ENCODE assay signal across 29 cellular contexts in the genomic region with DNA sequence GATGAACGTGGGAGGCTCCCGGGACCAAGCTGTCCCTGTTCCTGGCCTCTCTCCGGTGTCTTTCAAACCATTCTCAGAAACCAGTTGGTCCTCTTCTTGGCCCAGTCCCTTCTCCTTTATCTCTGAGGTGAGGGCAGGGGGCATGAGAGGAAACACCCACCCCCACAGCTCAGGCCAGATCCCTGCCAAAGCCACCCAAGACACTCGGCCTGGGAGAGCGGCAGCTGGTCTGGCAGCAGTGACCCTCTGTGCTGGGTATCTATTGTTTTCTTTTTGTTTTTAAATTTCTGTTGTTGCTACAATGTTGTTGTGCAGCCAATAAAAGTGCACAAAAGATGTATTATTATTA. TPM values are rescaled to one million over a fixed set of nuclear protein-coding genes. Genes with fewer than 3 reads are reported as not detected.
A peak's percentile ranks its signal among the peaks of the same experiment; 100 is the strongest.
DNase-seq lines count a peak whose midpoint lies in the region; ATAC-seq and TF ChIP-seq lines count a peak whose summit lies in the region.
"Had no signal": no experiment of that assay in that cellular context is flagged by ENCODE, and none has a peak within 500 bp of the region (broad histone marks: within the 10 kb centered on the region; RNA-seq: fewer than 3 reads in every experiment).

No MANE protein-coding gene starts in this region.

- no peak overlapping the region for H3K4me2 ChIP-seq in parathyroid adenoma (ENCODE audit: low read length)
- H3K4me2 ChIP-seq: A549 had no signal

- peaks cover 17% of the 10 kb centered on the region for H3K4me1 ChIP-seq in parathyroid adenoma
- H3K4me1 ChIP-seq in testis, result peaks cover 75% of the 10 kb centered on the region

- no peak for TF ChIP-seq CTCF in parathyroid adenoma (IDR thresholded peaks at IDR 0.05)
- no peak for TF ChIP-seq CTCF in testis (IDR thresholded peaks at IDR 0.05)

- no peaks in the 10 kb centered on the region for H3K9me3 Mint-ChIP-seq in activated CD8-positive, alpha-beta memory T cell treated with anti-CD3 and anti-CD28 coated beads, Interleukin-2, amount 10 ng/mL, durations not matched to agents 7 days and 5 days (ENCODE audit: low read depth)
- H3K9me3 Mint-ChIP-seq: activated naive CD8-positive, alpha-beta T cell treated with anti-CD3 and anti-CD28 coated beads, Interleukin-2, amount 10 ng/mL, durations not matched to agents 7 days and 5 days; activated T-helper 2 cell treated with anti-CD3 and anti-CD28 coated beads, Interferon-gamma antibody, Interleukin-2, Interleukin-4, amounts not matched to agents 10 μg/mL and 5 μg/mL and 100 μg/mL, durations not matched to agents 14 hours and 24 hours and 36 hours; endodermal cell; naive thymus-derived CD8-positive, alpha-beta T cell; T-cell had no signal

- CTCF ChIA-PET in activated CD8-positive, alpha-beta memory T cell treated with anti-CD3 and anti-CD28 coated beads, Interleukin-2, amount 10 ng/mL, durations not matched to agents 7 days and 5 days (lab: Charles Lee), result interaction anchor here (2.0 to 3.7 kb wide), 2 partner anchors 11 to 95 kb away, joined by 8 to 14 read pairs; no protein-coding TSS in a partner anchor

- peak overlapping the region; percentile 42 for H2AFZ ChIP-seq in parathyroid adenoma

- H3K4me3 Mint-ChIP-seq in activated CD8-positive, alpha-beta memory T cell treated with anti-CD3 and anti-CD28 coated beads, Interleukin-2, amount 10 ng/mL, durations not matched to agents 7 days and 5 days, result no peak overlapping the region
- H3K4me3 Mint-ChIP-seq: activated CD4-positive, alpha-beta T cell treated with anti-CD3 and anti-CD28 coated beads for 36 hours; activated naive CD8-positive, alpha-beta T cell treated with anti-CD3 and anti-CD28 coated beads, Interleukin-2, amount 10 ng/mL, durations not matched to agents 7 days and 5 days; B cell; endodermal cell; naive thymus-derived CD8-positive, alpha-beta T cell; T-cell had no signal

- H3K4me3 ChIP-seq in parathyroid adenoma (ENCODE audit: low read depth, low read length) (no peak overlapping the region), testis (no peak overlapping the region)
- H3K4me3 ChIP-seq: A549, colonic mucosa, ovary, transverse colon had no signal

- no peak overlapping the region for H3K27ac Mint-ChIP-seq in activated CD8-positive, alpha-beta memory T cell treated with anti-CD3 and anti-CD28 coated beads, Interleukin-2, amount 10 ng/mL, durations not matched to agents 7 days and 5 days
- H3K27ac Mint-ChIP-seq: activated CD4-positive, alpha-beta T cell treated with anti-CD3 and anti-CD28 coated beads for 36 hours; activated naive CD8-positive, alpha-beta T cell treated with anti-CD3 and anti-CD28 coated beads, Interleukin-2, amount 10 ng/mL, durations not matched to agents 7 days and 5 days; activated T-helper 2 cell treated with anti-CD3 and anti-CD28 coated beads, Interferon-gamma antibody, Interleukin-2, Interleukin-4, amounts not matched to agents 10 μg/mL and 5 μg/mL and 100 μg/mL, durations not matched to agents 14 hours and 24 hours and 36 hours; B cell; endodermal cell; naive thymus-derived CD8-positive, alpha-beta T cell; T-cell had no signal

- no peaks in the 10 kb centered on the region for H3K27me3 ChIP-seq in parathyroid adenoma (ENCODE audit: control insufficient read depth, insufficient read depth, low read length)
- no peaks in the 10 kb centered on the region for H3K27me3 ChIP-seq in testis
- H3K27me3 ChIP-seq: colonic mucosa, ovary, transverse colon had no signal

- H3K36me3 ChIP-seq in parathyroid adenoma (ENCODE audit: control insufficient read depth, insufficient read depth, low read length) (no peaks in the 10 kb centered on the region), testis (ENCODE audit: low read depth, missing control alignments) (no peaks in the 10 kb centered on the region)
- H3K36me3 ChIP-seq: colonic mucosa, ovary, transverse colon had no signal

- peaks cover 1% of the 10 kb centered on the region for H3K4me1 Mint-ChIP-seq in activated CD8-positive, alpha-beta memory T cell treated with anti-CD3 and anti-CD28 coated beads, Interleukin-2, amount 10 ng/mL, durations not matched to agents 7 days and 5 days
- H3K4me1 Mint-ChIP-seq: activated CD4-positive, alpha-beta T cell treated with anti-CD3 and anti-CD28 coated beads for 36 hours; activated naive CD8-positive, alpha-beta T cell treated with anti-CD3 and anti-CD28 coated beads, Interleukin-2, amount 10 ng/mL, durations not matched to agents 7 days and 5 days; B cell; T-cell had no signal

- no peak overlapping the region for H3K9ac ChIP-seq in parathyroid adenoma

- WGBS in testis, 2 donors, result 35 to 58% methylated on average over 5 of the region's 5 CpGs

- no peaks in the 10 kb centered on the region for H3K36me3 Mint-ChIP-seq in activated CD8-positive, alpha-beta memory T cell treated with anti-CD3 and anti-CD28 coated beads, Interleukin-2, amount 10 ng/mL, durations not matched to agents 7 days and 5 days
- H3K36me3 Mint-ChIP-seq: activated naive CD8-positive, alpha-beta T cell treated with anti-CD3 and anti-CD28 coated beads, Interleukin-2, amount 10 ng/mL, durations not matched to agents 7 days and 5 days; naive thymus-derived CD8-positive, alpha-beta T cell; T-cell had no signal

- H3K79me2 ChIP-seq in parathyroid adenoma, result no peaks in the 10 kb centered on the region

- H3K27me3 Mint-ChIP-seq in activated CD8-positive, alpha-beta memory T cell treated with anti-CD3 and anti-CD28 coated beads, Interleukin-2, amount 10 ng/mL, durations not matched to agents 7 days and 5 days, result peaks cover 9% of the 10 kb centered on the region
- H3K27me3 Mint-ChIP-seq: T-cell had no signal

- TF ChIP-seq POLR2A in testis (IDR thresholded peaks at IDR 0.05), result no peak

- ATAC-seq in activated CD8-positive, alpha-beta memory T cell treated with anti-CD3 and anti-CD28 coated beads, Interleukin-2, amount 10 ng/mL, durations not matched to agents 7 days and 5 days, result no peak
- no peak for ATAC-seq in HG02981 (IDR thresholded peaks at IDR 0.05; ENCODE audit: unreplicated experiment)
- ATAC-seq: activated CD4-positive, alpha-beta T cell treated with anti-CD3 and anti-CD28 coated beads for 36 hours; naive thymus-derived CD8-positive, alpha-beta T cell; T-cell had no signal

- peak; percentile 22 for DNase-seq in activated CD8-positive, alpha-beta memory T cell treated with anti-CD3 and anti-CD28 coated beads, Interleukin-2, amount 10 ng/mL, durations not matched to agents 7 days and 5 days
- DNase-seq in activated CD8-positive, alpha-beta memory T cell treated with anti-CD3 and anti-CD28 coated beads, Interleukin-2, amount 50 U/mL, for 48 hours, result no peak
- DNase-seq in caudate nucleus (lab: John Stamatoyannopoulos, UW), result peak in 2 of 61 donors; percentile 18 to 48
- DNase-seq in testis, result peak; percentile 41
- no peak for DNase-seq in pons (ENCODE audit: low spot score)
- no peak for DNase-seq in activated naive CD4-positive, alpha-beta T cell treated with Interleukin-2 at 50 U/mL for 16 hours
- DNase-seq: activated CD4-positive, alpha-beta T cell treated with anti-CD3 and anti-CD28 coated beads for 36 hours; activated naive CD8-positive, alpha-beta T cell treated with anti-CD3 and anti-CD28 coated beads, Interleukin-2, amount 10 ng/mL, durations not matched to agents 7 days and 5 days; DND-41; Karpas-422; naive thymus-derived CD8-positive, alpha-beta T cell; NCI-H187; NCI-H774; ovary; SHP77 treated with DMSO at 0.1 percent for 48 hours; small intestine; stimulated activated CD4-positive, alpha-beta T cell treated with anti-CD3 and anti-CD28 coated beads, Interleukin-2, amount 100 ng/mL, for 48 hours; stimulated activated naive CD4-positive, alpha-beta T cell; transverse colon had no signal

- H3K27ac ChIP-seq in caudate nucleus (ENCODE audit: low read depth, low read length) (peak overlapping the region; percentile 96), parathyroid adenoma (no peak overlapping the region), testis (peak overlapping the region; percentile 69 to 80)
- H3K27ac ChIP-seq: A549, colonic mucosa, ovary, transverse colon had no signal

- intact Hi-C loops in testis (cut with DNase I; ENCODE audit: low total_unique reads), result no loop called here

- no peaks in the 10 kb centered on the region for H3K9me3 ChIP-seq in parathyroid adenoma (ENCODE audit: control insufficient read depth, low read length)
- H3K9me3 ChIP-seq in testis, result no peaks in the 10 kb centered on the region
- H3K9me3 ChIP-seq: A549, colonic mucosa, ovary, transverse colon had no signal

RNA-seq across cellular contexts. Expression of gene ACSBG1, which starts 27.3 kb away (rescaled TPM):
- under 1 TPM in 1 of 2 experiments, not detected in 1; 0.28 TPM for total RNA-seq in activated CD8-positive, alpha-beta memory T cell treated with anti-CD3 and anti-CD28 coated beads, Interleukin-2, amount 10 ng/mL, durations not matched to agents 7 days and 5 days
- 10 to 100 TPM; 14.8 to 25.2 TPM for total RNA-seq in testis
- 12.2 TPM for polyA plus RNA-seq in testis (ENCODE audit: insufficient read depth, low read depth, low replicate concordance)
- total RNA-seq: mesenteric fat pad; naive thymus-derived CD8-positive, alpha-beta T cell; T-cell had no signal

RNA-seq across cellular contexts. Expression of gene DNAJA4, which starts 57.3 kb away (rescaled TPM):
- total RNA-seq in activated CD8-positive, alpha-beta memory T cell treated with anti-CD3 and anti-CD28 coated beads, Interleukin-2, amount 10 ng/mL, durations not matched to agents 7 days and 5 days, result 10 to 100 TPM; 34.0 to 35.8 TPM
- total RNA-seq in testis, result 100 to 1,000 TPM in 1 of 2 donors, 10 to 100 TPM in 1; 88.4 to 145 TPM
- polyA plus RNA-seq in testis (ENCODE audit: insufficient read depth, low read depth, low replicate concordance), result 183 TPM
- total RNA-seq: OCI-LY7 had no signal

RNA-seq across cellular contexts. Expression of gene IDH3A, which starts 57.9 kb away (rescaled TPM):
- total RNA-seq in activated CD8-positive, alpha-beta memory T cell treated with anti-CD3 and anti-CD28 coated beads, Interleukin-2, amount 10 ng/mL, durations not matched to agents 7 days and 5 days, result 100 to 1,000 TPM in 1 of 2 experiments, 10 to 100 TPM in 1; 97.9 to 105 TPM
- total RNA-seq in testis, result 100 to 1,000 TPM; 119 to 120 TPM
- polyA plus RNA-seq in testis (ENCODE audit: insufficient read depth, low read depth, low replicate concordance), result 88.9 TPM

Comparison
In these comparisons a context has a peak if more than half of its experiments do, and no peak if none do; other contexts are left out.
1. DNase-seq: peak in activated CD8-positive, alpha-beta memory T cell treated with anti-CD3 and anti-CD28 coated beads, Interleukin-2, amount 10 ng/mL, durations not matched to agents 7 days and 5 days (single experiment) and testis (single experiment); none in activated CD8-positive, alpha-beta memory T cell treated with anti-CD3 and anti-CD28 coated beads, Interleukin-2, amount 50 U/mL, for 48 hours (single experiment), pons (single experiment) and activated naive CD4-positive, alpha-beta T cell treated with Interleukin-2 at 50 U/mL for 16 hours (single experiment).
2. RNA of gene ACSBG1, which starts 27.3 kb away (total RNA-seq): 14.8 to 25.2 TPM in testis; 0.28 TPM in activated CD8-positive, alpha-beta memory T cell treated with anti-CD3 and anti-CD28 coated beads, Interleukin-2, amount 10 ng/mL, durations not matched to agents 7 days and 5 days; every median in the first group is over 10 times any median in the second.